Comparison of ENCODE assay signal across 10 cellular contexts in the genomic region with DNA sequence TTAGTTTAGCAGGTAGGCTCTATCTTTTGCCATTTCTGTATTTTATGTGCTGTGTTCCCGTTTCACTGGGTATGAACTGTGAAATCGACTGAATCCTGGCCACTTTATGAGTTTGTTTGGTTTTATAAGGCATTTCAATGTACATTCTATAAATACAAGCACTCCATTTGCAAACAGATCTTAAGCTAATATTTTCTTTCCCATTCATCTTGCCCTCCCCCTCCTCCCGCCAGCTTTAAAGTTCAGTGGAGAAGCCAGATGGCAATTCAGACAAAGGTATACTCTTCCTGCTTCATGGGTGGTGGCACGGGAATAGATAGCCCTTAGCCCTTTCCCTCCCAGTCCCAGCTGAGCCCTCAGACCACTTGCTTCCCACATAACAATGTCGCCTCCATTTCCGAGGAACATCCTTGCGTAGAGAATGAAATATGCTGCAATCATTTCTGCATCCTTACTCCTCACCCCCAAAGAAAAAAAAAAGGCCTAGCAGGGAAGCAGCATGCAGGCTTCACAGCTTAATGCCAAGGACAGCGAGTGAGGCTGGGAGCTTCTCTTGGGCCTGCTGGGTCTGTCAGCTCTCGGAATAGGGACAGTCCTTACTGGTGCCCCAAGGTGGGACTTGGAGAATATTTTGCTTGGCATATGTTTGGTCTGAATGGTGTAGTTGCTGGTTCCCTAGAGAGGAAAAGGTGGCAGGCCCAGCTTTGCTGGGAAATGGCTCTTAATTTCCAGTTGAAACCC. TPM values are rescaled to one million over a fixed set of nuclear protein-coding genes. Genes with fewer than 3 reads are reported as not detected.
A peak's percentile ranks its signal among the peaks of the same experiment; 100 is the strongest.
DNase-seq lines count a peak whose midpoint lies in the region; ATAC-seq, FAIRE-seq and TF ChIP-seq lines count a peak whose summit lies in the region.
"Had no signal": no experiment of that assay in that cellular context is flagged by ENCODE, and none has a peak within 500 bp of the region (broad histone marks: within the 10 kb centered on the region; RNA-seq: fewer than 3 reads in every experiment).

No MANE protein-coding gene starts in this region.

- no peak for FAIRE-seq in astrocyte (lab: Jason Lieb, UNC)
- FAIRE-seq: islet of Langerhans had no signal

- H3K27ac Mint-ChIP-seq in astrocyte (ENCODE audit: unreplicated experiment) = no peak overlapping the region
- H3K27ac Mint-ChIP-seq in neural progenitor cell = no peak overlapping the region

- H3K4me3 ChIP-seq in astrocyte (ENCODE audit: insufficient read depth, low read depth, low read length) = no peak overlapping the region
- H3K4me3 ChIP-seq in neural progenitor cell = no peak overlapping the region
- H3K4me3 ChIP-seq: dorsolateral prefrontal cortex had no signal

- H3K9me3 ChIP-seq in astrocyte (ENCODE audit: insufficient read depth, low read depth, low read length) (no peaks in the 10 kb centered on the region), neural progenitor cell (ENCODE audit: low read depth) (no peaks in the 10 kb centered on the region)

- peak; percentile 44 for DNase-seq in DMS79 (lab: John Stamatoyannopoulos, UW)
- DNase-seq in NCI-H2029 treated with DMSO at 0.1 percent for 48 hours (lab: John Stamatoyannopoulos, UW) = peak; percentile 58
- DNase-seq in astrocyte (ENCODE audit: low read depth) = no peak
- peak; percentile 41 for DNase-seq in neural progenitor cell (ENCODE audit: low spot score)
- DNase-seq in ecto neural progenitor cell (ENCODE audit: low spot score) = no peak

- no peak overlapping the region for H3K4me2 ChIP-seq in astrocyte (ENCODE audit: low read length)
- peak overlapping the region; percentile 65 for H3K4me2 ChIP-seq in neural progenitor cell

- H4K20me1 ChIP-seq in astrocyte (ENCODE audit: insufficient read depth, low read length) (no peaks in the 10 kb centered on the region), neural progenitor cell (ENCODE audit: low read depth) (no peaks in the 10 kb centered on the region)

- H3K9ac ChIP-seq in astrocyte (ENCODE audit: low read length) (no peak overlapping the region), neural progenitor cell (no peak overlapping the region)

- H3K36me3 ChIP-seq in astrocyte (ENCODE audit: insufficient read depth, low read length) = peaks cover 3% of the 10 kb centered on the region
- H3K36me3 ChIP-seq in neural progenitor cell = no peaks in the 10 kb centered on the region

- H3K79me2 ChIP-seq in astrocyte (ENCODE audit: insufficient read depth, low read length) (no peaks in the 10 kb centered on the region), neural progenitor cell (ENCODE audit: low read depth) (no peaks in the 10 kb centered on the region)

- no peaks in the 10 kb centered on the region for H3K27me3 ChIP-seq in astrocyte (ENCODE audit: insufficient read depth, low read length)
- H3K27me3 ChIP-seq in neural progenitor cell = no peaks in the 10 kb centered on the region
- H3K27me3 ChIP-seq: dorsolateral prefrontal cortex had no signal

- H3K4me1 ChIP-seq in astrocyte (ENCODE audit: insufficient read depth, low read length) (peaks cover 29% of the 10 kb centered on the region), neural progenitor cell (peaks cover 61% of the 10 kb centered on the region)

- no peak for ATAC-seq in HG03095 (IDR thresholded peaks at IDR 0.05; ENCODE audit: unreplicated experiment)
- ATAC-seq in GM19324 (IDR thresholded peaks at IDR 0.05; ENCODE audit: low FRiP score, unreplicated experiment) = no peak
- ATAC-seq in HG02798 (IDR thresholded peaks at IDR 0.05; ENCODE audit: poor library complexity, unreplicated experiment) = no peak

- H3F3A ChIP-seq in neural progenitor cell (ENCODE audit: low read depth) = peaks cover 41% of the 10 kb centered on the region

- H3K9me3 Mint-ChIP-seq in astrocyte (ENCODE audit: unreplicated experiment) (peaks cover 3% of the 10 kb centered on the region), neural progenitor cell (no peaks in the 10 kb centered on the region)

- peaks cover 47% of the 10 kb centered on the region for H3K4me1 Mint-ChIP-seq in astrocyte (ENCODE audit: low read depth, unreplicated experiment)
- peaks cover 63% of the 10 kb centered on the region for H3K4me1 Mint-ChIP-seq in neural progenitor cell

- H2AFZ ChIP-seq in astrocyte (ENCODE audit: low read depth, low read length) (no peak overlapping the region), neural progenitor cell (replicated peaks) (no peak overlapping the region)

- TF ChIP-seq CTCF in astrocyte (IDR thresholded peaks at IDR 0.05; ENCODE audit: insufficient read depth, low read depth, low read length) = no peak
- TF ChIP-seq CTCF in neural progenitor cell (IDR thresholded peaks at IDR 0.05) = no peak

- H3K27ac ChIP-seq in astrocyte (ENCODE audit: low read depth, low read length) (no peak overlapping the region), neural progenitor cell (peak overlapping the region; percentile 91)

- H3K27me3 Mint-ChIP-seq in astrocyte (ENCODE audit: low read depth, unreplicated experiment) (peaks cover 2% of the 10 kb centered on the region), neural progenitor cell (ENCODE audit: insufficient read depth, low read depth) (peaks cover 8% of the 10 kb centered on the region)

- H3K36me3 Mint-ChIP-seq in astrocyte (ENCODE audit: low read depth, unreplicated experiment) (peaks cover 28% of the 10 kb centered on the region), neural progenitor cell (no peaks in the 10 kb centered on the region)

- H3K4me3 Mint-ChIP-seq in astrocyte (ENCODE audit: unreplicated experiment) (peak overlapping the region; percentile 47), neural progenitor cell (peak overlapping the region; percentile 9)

RNA-seq across cellular contexts. Expression of a gene that starts 52.8 kb away (rescaled TPM):
- total RNA-seq in astrocyte = 195 and 203 TPM in 2 replicates
- 486 and 664 TPM in 2 replicates for total RNA-seq in neural progenitor cell (ENCODE audit: low replicate concordance)

Comparison
In these comparisons a context has a peak if more than half of its experiments do, and no peak if none do; other contexts are left out.
1. DNase-seq: peak in DMS79 (single experiment), NCI-H2029 treated with DMSO at 0.1 percent for 48 hours (single experiment) and neural progenitor cell (single experiment); none in astrocyte (single experiment) and ecto neural progenitor cell (single experiment).